8 cellular contexts compared by ENCODE assay signal in genomic region chr6:154356690-154357089, GRCh38. TPM values are rescaled to one million over a fixed set of nuclear protein-coding genes. Genes with fewer than 3 reads are reported as not detected.
DNase-seq lines count a peak whose midpoint lies in the region; ATAC-seq and TF ChIP-seq lines count a peak whose summit lies in the region.
"Had no signal": no experiment of that assay in that cellular context is flagged by ENCODE, and none has a peak within 500 bp of the region (broad histone marks: within the 10 kb centered on the region; RNA-seq: fewer than 3 reads in every experiment).

A gene with protein sequence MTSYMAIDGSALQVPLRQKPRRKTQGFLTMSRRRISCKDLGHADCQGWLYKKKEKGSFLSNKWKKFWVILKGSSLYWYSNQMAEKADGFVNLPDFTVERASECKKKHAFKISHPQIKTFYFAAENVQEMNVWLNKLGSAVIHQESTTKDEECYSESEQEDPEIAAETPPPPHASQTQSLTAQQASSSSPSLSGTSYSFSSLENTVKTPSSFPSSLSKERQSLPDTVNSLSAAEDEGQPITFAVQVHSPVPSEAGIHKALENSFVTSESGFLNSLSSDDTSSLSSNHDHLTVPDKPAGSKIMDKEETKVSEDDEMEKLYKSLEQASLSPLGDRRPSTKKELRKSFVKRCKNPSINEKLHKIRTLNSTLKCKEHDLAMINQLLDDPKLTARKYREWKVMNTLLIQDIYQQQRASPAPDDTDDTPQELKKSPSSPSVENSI (minus strand): TSS chr6:154356803. CDS start chr6:154265947, 90,856 bp downstream.

- H3K4me3 ChIP-seq in dorsolateral prefrontal cortex (peak within 1 kb of the TSS in 26 of 59 donors; percentile 1 to 45 (median 17)), prostate gland (no peak within 1 kb of the TSS)

- WGBS in prostate gland = 82% methylated on average over 3 of the region's 3 CpGs

- no peaks in the 10 kb centered on the region for H3K36me3 Mint-ChIP-seq in IgD-negative memory B cell
- peaks cover 5% of the 10 kb centered on the region for H3K36me3 Mint-ChIP-seq in stimulated activated memory B cell treated with anti-CD40 and anti-IgM and Interleukin-4, amounts not matched to agents 10 μg/mL and 1 μg/mL and 100 μg/mL, for 72 hours

- H3K4me1 Mint-ChIP-seq in IgD-negative memory B cell = peaks cover 21 to 35% (median 25%) of the 10 kb centered on the region in 3 donors
- peaks cover 72% of the 10 kb centered on the region for H3K4me1 Mint-ChIP-seq in stimulated activated memory B cell treated with anti-CD40 and anti-IgM and Interleukin-4, amounts not matched to agents 10 μg/mL and 1 μg/mL and 100 μg/mL, for 72 hours

- TF ChIP-seq CTCF in dorsolateral prefrontal cortex (IDR thresholded peaks at IDR 0.05 in 54 of 56, conservative IDR thresholded peaks at IDR 0.05 in 2 of 56; ENCODE audit: low read depth in 1 of 56, partially characterized antibody in 56 of 56) (no peak), prostate gland (IDR thresholded peaks at IDR 0.05) (no peak)

- no peak for TF ChIP-seq POLR2A in prostate gland (IDR thresholded peaks at IDR 0.05)

- peaks cover 0 to 2% (median 0%) of the 10 kb centered on the region in 3 donors for H3K9me3 Mint-ChIP-seq in IgD-negative memory B cell
- H3K9me3 Mint-ChIP-seq in stimulated activated memory B cell treated with anti-CD40 and anti-IgM and Interleukin-4, amounts not matched to agents 10 μg/mL and 1 μg/mL and 100 μg/mL, for 72 hours = peaks cover 11% of the 10 kb centered on the region

- POLR2A ChIA-PET in HEK293T (lab: Yijun Ruan, JAX) = no interaction called here

- peaks cover 10% of the 10 kb centered on the region for H3K27me3 Mint-ChIP-seq in IgD-negative memory B cell
- H3K27me3 Mint-ChIP-seq in stimulated activated memory B cell treated with anti-CD40 and anti-IgM and Interleukin-4, amounts not matched to agents 10 μg/mL and 1 μg/mL and 100 μg/mL, for 72 hours = no peaks in the 10 kb centered on the region

- H3K9me3 ChIP-seq in prostate gland = no peaks in the 10 kb centered on the region

- H3K4me1 ChIP-seq in prostate gland (replicated peaks) = no peaks in the 10 kb centered on the region

- no peaks in the 10 kb centered on the region for H3K36me3 ChIP-seq in prostate gland

- H3K27ac Mint-ChIP-seq in IgD-negative memory B cell = peak within 1 kb of the TSS; percentile 59 to 87 (median 82)
- peak within 1 kb of the TSS; percentile 72 for H3K27ac Mint-ChIP-seq in stimulated activated memory B cell treated with anti-CD40 and anti-IgM and Interleukin-4, amounts not matched to agents 10 μg/mL and 1 μg/mL and 100 μg/mL, for 72 hours
- H3K27ac Mint-ChIP-seq: stimulated activated naive CD8-positive, alpha-beta T cell treated with anti-CD3 and anti-CD28 coated beads, Interleukin-15, Interleukin-2, amounts not matched to agents 100 ng/mL and 50 ng/mL, for 24 hours had no signal

- CTCF ChIA-PET in HEK293T (lab: Yijun Ruan, JAX) = interaction anchor here (1.2 kb wide), 1 partner anchor 14 kb away, joined by 3 read pairs; no protein-coding TSS in a partner anchor

- no peak for DNase-seq in dorsolateral prefrontal cortex
- no peak for DNase-seq in HEK293T (ENCODE audit: extremely low spot score)
- DNase-seq in activated CD4-positive, alpha-beta T cell treated with anti-CD3 and anti-CD28 coated beads for 48 hours = no peak
- no peak for DNase-seq in prostate gland (ENCODE audit: low spot score)

- H3K27ac ChIP-seq in dorsolateral prefrontal cortex (peak within 1 kb of the TSS in 32 of 59 donors; percentile 3 to 76 (median 32)), prostate gland (no peak within 1 kb of the TSS)

- ATAC-seq in GM19043 (IDR thresholded peaks at IDR 0.05; ENCODE audit: low read depth, unreplicated experiment) = peak; percentile 18
- ATAC-seq in stimulated activated memory B cell treated with anti-CD40 and anti-IgM and Interleukin-4, amounts not matched to agents 10 μg/mL and 1 μg/mL and 100 μg/mL, for 72 hours = no peak

- H3K27me3 ChIP-seq in dorsolateral prefrontal cortex = peaks cover 0 to 15% (median 0%) of the 10 kb centered on the region in 45 donors
- H3K27me3 ChIP-seq in prostate gland (replicated peaks; ENCODE audit: insufficient read depth) = no peaks in the 10 kb centered on the region

- peak within 1 kb of the TSS; percentile 16 to 76 (median 40) for H3K4me3 Mint-ChIP-seq in IgD-negative memory B cell
- H3K4me3 Mint-ChIP-seq in stimulated activated memory B cell treated with anti-CD40 and anti-IgM and Interleukin-4, amounts not matched to agents 10 μg/mL and 1 μg/mL and 100 μg/mL, for 72 hours = peak within 1 kb of the TSS; percentile 42

- intact Hi-C loops in dorsolateral prefrontal cortex (cut with DNase I) (no loop called here), prostate gland (cut with DNase I) (no loop called here)

TF ChIP-seq in HEK293T, 16 proteins besides CTCF, POLR2A, EP300 and RAD21:
- TF ChIP-seq FOXM1 (IDR thresholded peaks at IDR 0.05; ENCODE audit: borderline replicate concordance) = no peak

RNA-seq across cellular contexts. Expression of the gene that starts here (rescaled TPM):
- 2.1 TPM for polyA plus RNA-seq in IgD-negative memory B cell
- total RNA-seq in dorsolateral prefrontal cortex (100 to 1,000 TPM in 83 of 120 experiments, 10 to 100 TPM in 37; 28.7 to 205 (median 114) TPM), prostate gland (1 to 10 TPM; 1.0 to 6.1 TPM)

Comparison
In these comparisons a context has a peak if more than half of its experiments do, and no peak if none do; other contexts are left out.
1. RNA of the gene that starts here (total RNA-seq): 28.7 to 205 TPM in dorsolateral prefrontal cortex; 1.0 to 6.1 TPM in prostate gland; every median in the first group is over 4 times any median in the second.
2. H3K27ac ChIP-seq: peak in dorsolateral prefrontal cortex (32 of 59); none in prostate gland (0 of 2).